14 cellular contexts compared by ENCODE assay signal in genomic region chrX:133402042-133402453, GRCh38. TPM values are rescaled to one million over a fixed set of nuclear protein-coding genes. Genes with fewer than 3 reads are reported as not detected.
DNase-seq lines count a peak whose midpoint lies in the region; ATAC-seq and TF ChIP-seq lines count a peak whose summit lies in the region.
"Had no signal": no experiment of that assay in that cellular context is flagged by ENCODE, and none has a peak within 500 bp of the region (broad histone marks: within the 10 kb centered on the region; RNA-seq: fewer than 3 reads in every experiment).

No MANE protein-coding gene starts in this region.

- intact Hi-C loops in activated CD8-positive, alpha-beta T cell treated with anti-CD3 and anti-CD28 coated beads for 36 hours (cut with micrococcal nuclease) = no loop called here

- CTCF ChIA-PET in activated CD4-positive, alpha-beta T cell treated with anti-CD3 and anti-CD28 coated beads, Interleukin-2, amount 10 ng/mL, durations not matched to agents 7 days and 5 days (lab: Charles Lee) = no interaction called here
- CTCF ChIA-PET in activated CD8-positive, alpha-beta T cell treated with anti-CD3 and anti-CD28 coated beads for 36 hours (lab: Charles Lee) = no interaction called here

- no peak overlapping the region for H3K9ac ChIP-seq in stomach smooth muscle (ENCODE audit: low read length in 2 of 2)

- no peaks in the 10 kb centered on the region for H3K27me3 Mint-ChIP-seq in activated CD4-positive, alpha-beta T cell treated with anti-CD3 and anti-CD28 coated beads, Interleukin-2, amount 10 ng/mL, durations not matched to agents 7 days and 5 days
- no peaks in the 10 kb centered on the region for H3K27me3 Mint-ChIP-seq in activated CD8-positive, alpha-beta T cell treated with anti-CD3 and anti-CD28 coated beads for 36 hours

- H3K27me3 ChIP-seq in stomach smooth muscle (ENCODE audit: control insufficient read depth in 1 of 2, insufficient read depth in 2 of 2, low read length in 2 of 2) (peaks cover 0 to 4% of the 10 kb centered on the region in 2 donors), foreskin keratinocyte (no peaks in the 10 kb centered on the region)

- no peak for ATAC-seq in activated CD8-positive, alpha-beta T cell treated with anti-CD3 and anti-CD28 coated beads for 36 hours
- no peak for ATAC-seq in foreskin keratinocyte
- ATAC-seq in GM21528 (IDR thresholded peaks at IDR 0.05; ENCODE audit: low FRiP score, unreplicated experiment) = no peak

- TF ChIP-seq CTCF in activated CD8-positive, alpha-beta T cell treated with anti-CD3 and anti-CD28 coated beads for 36 hours (IDR thresholded peaks at IDR 0.05) = no peak
- TF ChIP-seq CTCF in foreskin keratinocyte (conservative IDR thresholded peaks at IDR 0.05) = no peak

- H3K9me3 ChIP-seq in stomach smooth muscle (ENCODE audit: control insufficient read depth in 2 of 2, low read length in 2 of 2) = no peaks in the 10 kb centered on the region

- H3K27ac Mint-ChIP-seq in activated CD4-positive, alpha-beta T cell treated with anti-CD3 and anti-CD28 coated beads, Interleukin-2, amount 10 ng/mL, durations not matched to agents 7 days and 5 days = peak overlapping the region; percentile 76
- H3K27ac Mint-ChIP-seq in activated CD8-positive, alpha-beta T cell treated with anti-CD3 and anti-CD28 coated beads for 36 hours = peak overlapping the region; percentile 40

- POLR2A ChIA-PET in activated CD4-positive, alpha-beta T cell treated with anti-CD3 and anti-CD28 coated beads, Interleukin-2, amount 10 ng/mL, durations not matched to agents 7 days and 5 days (lab: Charles Lee) = no interaction called here
- POLR2A ChIA-PET in activated CD8-positive, alpha-beta T cell treated with anti-CD3 and anti-CD28 coated beads for 36 hours (lab: Charles Lee) = no interaction called here

- H3K36me3 ChIP-seq in stomach smooth muscle (ENCODE audit: control insufficient read depth in 2 of 2, insufficient read depth in 2 of 2, low read length in 2 of 2) = no peaks in the 10 kb centered on the region

- H3K36me3 Mint-ChIP-seq in activated CD4-positive, alpha-beta T cell treated with anti-CD3 and anti-CD28 coated beads, Interleukin-2, amount 10 ng/mL, durations not matched to agents 7 days and 5 days (ENCODE audit: low read depth) = no peaks in the 10 kb centered on the region
- H3K36me3 Mint-ChIP-seq in activated CD8-positive, alpha-beta T cell treated with anti-CD3 and anti-CD28 coated beads for 36 hours (ENCODE audit: low read depth) = no peaks in the 10 kb centered on the region

- no peak overlapping the region for H3K4me3 Mint-ChIP-seq in activated CD4-positive, alpha-beta T cell treated with anti-CD3 and anti-CD28 coated beads, Interleukin-2, amount 10 ng/mL, durations not matched to agents 7 days and 5 days
- H3K4me3 Mint-ChIP-seq in activated CD8-positive, alpha-beta T cell treated with anti-CD3 and anti-CD28 coated beads for 36 hours = no peak overlapping the region

- H3K27ac ChIP-seq in stomach smooth muscle (ENCODE audit: low read length) (peak overlapping the region; percentile 41), foreskin keratinocyte (no peak overlapping the region)

- no peaks in the 10 kb centered on the region for H3K9me3 Mint-ChIP-seq in activated CD4-positive, alpha-beta T cell treated with anti-CD3 and anti-CD28 coated beads, Interleukin-2, amount 10 ng/mL, durations not matched to agents 7 days and 5 days
- H3K9me3 Mint-ChIP-seq in activated CD8-positive, alpha-beta T cell treated with anti-CD3 and anti-CD28 coated beads for 36 hours = no peaks in the 10 kb centered on the region

- H3K4me3 ChIP-seq in stomach smooth muscle (ENCODE audit: low read length in 2 of 2) = no peak overlapping the region

- peak; percentile 5 for DNase-seq in activated CD4-positive, alpha-beta T cell treated with anti-CD3 and anti-CD28 coated beads, Interleukin-2, amount 10 ng/mL, durations not matched to agents 7 days and 5 days
- no peak for DNase-seq in activated CD4-positive, alpha-beta T cell treated with anti-CD3 and anti-CD28 coated beads for 1 hour
- no peak for DNase-seq in activated CD8-positive, alpha-beta T cell treated with anti-CD3 and anti-CD28 coated beads for 36 hours
- DNase-seq in glomerular visceral epithelial cell (ENCODE audit: extremely low spot score) (peak; percentile 30), HuH-7.5 (ENCODE audit: low spot score) (no peak), foreskin keratinocyte (no peak)
- DNase-seq: activated CD4-positive, alpha-beta T cell treated with anti-CD3 and anti-CD28 coated beads for 48 hours; activated naive CD4-positive, alpha-beta T cell treated with anti-CD3 and anti-CD28 coated beads, Interleukin-2, amount 50 U/mL, for 16 hours; DMS79 treated with DMSO at 0.1 percent for 48 hours; NCI-H1417 treated with DMSO at 0.1 percent for 48 hours; NCI-H526 treated with DMSO at 0.1 percent for 48 hours; SIG-M5 had no signal

- peaks cover 22% of the 10 kb centered on the region for H3K4me1 ChIP-seq in stomach smooth muscle (ENCODE audit: control insufficient read depth, insufficient read depth, low read length)
- H3K4me1 ChIP-seq in foreskin keratinocyte = no peaks in the 10 kb centered on the region

- peaks cover 10% of the 10 kb centered on the region for H3K4me1 Mint-ChIP-seq in activated CD4-positive, alpha-beta T cell treated with anti-CD3 and anti-CD28 coated beads, Interleukin-2, amount 10 ng/mL, durations not matched to agents 7 days and 5 days
- H3K4me1 Mint-ChIP-seq in activated CD8-positive, alpha-beta T cell treated with anti-CD3 and anti-CD28 coated beads for 36 hours (ENCODE audit: low read depth) = peaks cover 5% of the 10 kb centered on the region

RNA-seq across cellular contexts. Expression of gene GPC4, which starts 13.2 kb away (rescaled TPM):
- not detected for total RNA-seq in activated CD4-positive, alpha-beta T cell treated with anti-CD3 and anti-CD28 coated beads, Interleukin-2, amount 10 ng/mL, durations not matched to agents 7 days and 5 days
- not detected for total RNA-seq in activated CD8-positive, alpha-beta T cell treated with anti-CD3 and anti-CD28 coated beads for 36 hours
- total RNA-seq in foreskin keratinocyte = 2.1 and 7.0 TPM in 2 replicates
- polyA plus RNA-seq in foreskin keratinocyte = 1.3 and 3.9 TPM in 2 replicates

Comparison
In these comparisons a context has a peak if more than half of its experiments do, and no peak if none do; other contexts are left out.
1. DNase-seq: peak in activated CD4-positive, alpha-beta T cell treated with anti-CD3 and anti-CD28 coated beads, Interleukin-2, amount 10 ng/mL, durations not matched to agents 7 days and 5 days (single experiment) and glomerular visceral epithelial cell (single experiment); none in activated CD4-positive, alpha-beta T cell treated with anti-CD3 and anti-CD28 coated beads for 1 hour (single experiment), activated CD8-positive, alpha-beta T cell treated with anti-CD3 and anti-CD28 coated beads for 36 hours (single experiment), HuH-7.5 (single experiment) and foreskin keratinocyte (0 of 2).